23 cellular contexts compared by ENCODE assay signal in genomic region chr7:77991656-77992055, GRCh38.
"Had no signal": no experiment of that assay in that cellular context is flagged by ENCODE, and none has a peak within 500 bp of the region (broad histone marks: within the 10 kb centered on the region; RNA-seq: fewer than 3 reads in every experiment).

No MANE protein-coding gene starts in this region.

- H3K4me1 ChIP-seq: parathyroid adenoma, prostate gland, right lobe of liver, spleen, tibial artery, upper lobe of left lung, vagina had no signal

- ATAC-seq: heart right ventricle; left ventricle myocardium superior; right lobe of liver; stimulated activated memory B cell treated with anti-CD40 and anti-IgM and Interleukin-4, amounts not matched to agents 10 μg/mL and 1 μg/mL and 100 μg/mL, for 72 hours had no signal

- FAIRE-seq: frontal cortex, keratinocyte had no signal

- H3K9ac ChIP-seq: parathyroid adenoma had no signal

- H3K9me3 ChIP-seq: prostate gland, right lobe of liver, spleen, tibial artery, upper lobe of left lung, vagina had no signal

- H3K79me2 ChIP-seq: parathyroid adenoma had no signal

- H3K4me3 ChIP-seq: dorsolateral prefrontal cortex, heart right ventricle, lung, prostate gland, right lobe of liver, spleen, tibial artery, upper lobe of left lung had no signal

- DNase-seq: cortex of kidney; dorsolateral prefrontal cortex; effector CD8-positive, alpha-beta T cell; heart right ventricle; left ventricle myocardium superior; mesenchymal stem cell; midbrain; naive B cell; retina; right lobe of liver; spleen; stimulated activated CD4-positive, alpha-beta T cell treated with anti-CD3 and anti-CD28 coated beads, Interleukin-15, amount 100 ng/mL, for 24 hours; stimulated activated CD4-positive, alpha-beta T cell treated with anti-CD3 and anti-CD28 coated beads, Interleukin-1b, Interleukin-23, amount 100 ng/mL, for 48 hours; stimulated activated CD4-positive, alpha-beta T cell treated with anti-CD3 and anti-CD28 coated beads, Interleukin-4, amount 100 ng/mL, for 24 hours; tibial artery; upper lobe of left lung had no signal

- H3K27me3 ChIP-seq: dorsolateral prefrontal cortex, heart right ventricle, right lobe of liver, spleen, tibial artery, upper lobe of left lung, vagina had no signal

- H3K36me3 ChIP-seq: heart right ventricle, prostate gland, right lobe of liver, spleen, tibial artery, upper lobe of left lung, vagina had no signal

- H2AFZ ChIP-seq: parathyroid adenoma had no signal

- H3K27ac ChIP-seq: dorsolateral prefrontal cortex, heart right ventricle, parathyroid adenoma, prostate gland, right lobe of liver, spleen, tibial artery, upper lobe of left lung, vagina had no signal
